In the genomic region with DNA sequence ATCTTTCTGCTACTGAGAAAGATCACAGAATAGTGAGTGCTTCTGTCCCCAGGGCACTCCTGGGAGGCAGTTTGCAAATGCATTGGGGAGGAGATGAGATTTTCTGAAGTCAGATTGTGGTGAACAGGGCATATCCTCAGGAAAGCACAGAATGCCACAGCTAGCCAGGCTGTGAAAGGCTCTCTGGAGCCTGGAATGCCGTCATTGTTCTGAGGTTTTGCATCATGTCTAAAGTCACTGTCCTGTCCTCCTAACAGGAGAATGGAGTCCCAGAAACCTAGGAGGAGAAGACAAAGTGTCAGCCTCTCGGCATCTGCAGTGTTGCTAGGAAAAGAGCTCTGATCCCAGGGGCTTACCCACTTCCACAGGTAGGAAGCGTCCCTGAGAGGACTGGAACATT, we compare ENCODE assay signal across 1 cellular context.
TF ChIP-seq lines count a peak whose summit lies in the region.

No MANE protein-coding gene starts in this region.

TF ChIP-seq in H1, 55 proteins besides CTCF, POLR2A, EP300 and RAD21:
- no peak for TF ChIP-seq CTBP2 (IDR thresholded peaks at IDR 0.05; ENCODE audit: borderline replicate concordance, insufficient read depth, insufficient read length, low read length)
- no peak for TF ChIP-seq SP2 (IDR thresholded peaks at IDR 0.05; ENCODE audit: low read length)
- TF ChIP-seq SAP30 (IDR thresholded peaks at IDR 0.05; ENCODE audit: insufficient read depth, insufficient replicate concordance, low read length), result no peak
- no peak for TF ChIP-seq CEBPB (IDR thresholded peaks at IDR 0.05; ENCODE audit: low read depth, low read length)
- no peak for TF ChIP-seq PHF8 (conservative IDR thresholded peaks at IDR 0.05; ENCODE audit: low read depth, low read length)
- no peak for TF ChIP-seq RFX5 (IDR thresholded peaks at IDR 0.05; ENCODE audit: borderline replicate concordance, low read depth, low read length)
- no peak for TF ChIP-seq MAFK (IDR thresholded peaks at IDR 0.05; ENCODE audit: low read depth, low read length)
- no peak for TF ChIP-seq CBX8 (IDR thresholded peaks at IDR 0.05; ENCODE audit: borderline replicate concordance, low read depth, low read length)
- TF ChIP-seq TBP (IDR thresholded peaks at IDR 0.05; ENCODE audit: low read depth, low read length), result no peak
- no peak for TF ChIP-seq KDM4A (IDR thresholded peaks at IDR 0.05; ENCODE audit: low read depth, low read length, severe bottlenecking)
- no peak for TF ChIP-seq MAX (IDR thresholded peaks at IDR 0.05)
- no peak for TF ChIP-seq TAF7 (optimal IDR thresholded peaks at IDR 0.05; ENCODE audit: borderline replicate concordance, low read depth, low read length)
- TF ChIP-seq RXRA (IDR thresholded peaks at IDR 0.05; ENCODE audit: insufficient read depth, low read depth, low read length), result no peak
- no peak for TF ChIP-seq EGR1 (IDR thresholded peaks at IDR 0.05; ENCODE audit: borderline replicate concordance, low read depth, low read length)
- no peak for TF ChIP-seq SP4 (IDR thresholded peaks at IDR 0.05; ENCODE audit: low read length)
- TF ChIP-seq YY1 (IDR thresholded peaks at IDR 0.05; ENCODE audit: low read depth, low read length), result no peak
- TF ChIP-seq ASH2L (IDR thresholded peaks at IDR 0.05; ENCODE audit: low read length), result no peak
- TF ChIP-seq KDM1A (IDR thresholded peaks at IDR 0.05; ENCODE audit: borderline replicate concordance, low read length), result no peak
